2 cellular contexts compared by ENCODE assay signal in genomic region chr5:140466981-140467742, GRCh38.
TF ChIP-seq lines count a peak whose summit lies in the region.

No MANE protein-coding gene starts in this region.

TF ChIP-seq in IMR-90, 13 proteins besides CTCF, POLR2A, EP300 and RAD21:
- TF ChIP-seq MAZ (IDR thresholded peaks at IDR 0.05; ENCODE audit: borderline replicate concordance, low read depth, low read length): no peak
- TF ChIP-seq CHD1 (IDR thresholded peaks at IDR 0.05; ENCODE audit: low read depth, low read length): no peak
- no peak for TF ChIP-seq MAFK (IDR thresholded peaks at IDR 0.05; ENCODE audit: low read depth, low read length)
- TF ChIP-seq SMC3 (IDR thresholded peaks at IDR 0.05; ENCODE audit: low read depth, low read length): no peak
- 0 out of 2 replicates have a peak, but pooled peaks have one; percentile 28 for TF ChIP-seq CEBPB (IDR thresholded peaks at IDR 0.05; ENCODE audit: low read depth, low read length)
- no peak for TF ChIP-seq USF2 (IDR thresholded peaks at IDR 0.05; ENCODE audit: low read depth, low read length)
- no peak for TF ChIP-seq BHLHE40 (IDR thresholded peaks at IDR 0.05; ENCODE audit: low read depth, low read length)
- no peak for TF ChIP-seq MXI1 (IDR thresholded peaks at IDR 0.05; ENCODE audit: borderline replicate concordance, low read depth, low read length)

TF ChIP-seq in K562, 482 proteins besides CTCF, POLR2A, EP300 and RAD21:
- TF ChIP-seq SPI1 (IDR thresholded peaks at IDR 0.05; ENCODE audit: borderline replicate concordance, low read depth, low read length) (no peak), CEBPG (CRISPR knock-in tag; IDR thresholded peaks at IDR 0.05) (no peak), CEBPG (tag; conservative IDR thresholded peaks at IDR 0.05 in 1 of 2, IDR thresholded peaks at IDR 0.05 in 1 of 2) (peak; percentile 56 to 73), CEBPB (tag; IDR thresholded peaks at IDR 0.05) (peak; percentile 30; the same call in 1 of the 2 replicates), ZNF121 (CRISPR knock-in tag; conservative IDR thresholded peaks at IDR 0.05) (peak; percentile 89), ZNF785 (CRISPR knock-in tag; IDR thresholded peaks at IDR 0.05) (no peak), SREBF2 (CRISPR knock-in tag; IDR thresholded peaks at IDR 0.05) (no peak), POLR2AphosphoS2 (IDR thresholded peaks at IDR 0.05; ENCODE audit: low read length) (no peak), ZNF165 (CRISPR knock-in tag; IDR thresholded peaks at IDR 0.05; ENCODE audit: borderline replicate concordance) (no peak), XRCC3 (IDR thresholded peaks at IDR 0.05) (no peak), ATF3 (IDR thresholded peaks at IDR 0.05) (peak; percentile 43; the same call in 1 of the 2 replicates), ATF3 (CRISPR knock-in tag; conservative IDR thresholded peaks at IDR 0.05) (no peak)
